ENCODE assay signal across 33 cellular contexts in the genomic region with DNA sequence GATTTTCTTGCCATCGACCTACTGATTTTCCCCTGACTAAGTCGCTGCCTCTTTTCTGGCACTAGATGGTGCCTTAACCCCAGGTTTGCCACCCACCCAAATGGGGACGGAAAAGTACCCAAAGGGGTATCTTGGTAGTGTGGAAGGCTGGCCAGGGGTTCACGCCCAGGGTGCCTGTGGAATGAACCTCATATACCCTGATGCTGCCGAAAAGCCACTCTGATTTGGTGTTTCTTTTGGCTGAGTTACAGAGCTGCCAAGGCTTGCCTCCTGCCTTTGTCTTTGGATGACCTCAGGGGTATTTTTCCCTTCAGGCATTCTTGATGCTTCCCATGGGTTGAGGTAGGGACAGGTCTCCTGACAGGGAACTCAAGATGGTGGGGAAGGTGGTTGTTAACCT.
A peak's percentile ranks its signal among the peaks of the same experiment; 100 is the strongest.
DNase-seq lines count a peak whose midpoint lies in the region; ATAC-seq, FAIRE-seq and TF ChIP-seq lines count a peak whose summit lies in the region.
"Had no signal": no experiment of that assay in that cellular context is flagged by ENCODE, and none has a peak within 500 bp of the region (broad histone marks: within the 10 kb centered on the region; RNA-seq: fewer than 3 reads in every experiment).

No MANE protein-coding gene starts in this region.

- intact Hi-C loops in A673 (cut with micrococcal nuclease; ENCODE audit: unreplicated experiment), result no loop called here

- H3K27ac ChIP-seq in A673 (ENCODE audit: low read depth, low read length, poor library complexity, severe bottlenecking) (no peak overlapping the region), foreskin keratinocyte (no peak overlapping the region)
- H3K27ac ChIP-seq: BLaER1, colonic mucosa, hepatocyte, upper lobe of right lung had no signal

- H3K9me3 ChIP-seq in A673 (ENCODE audit: low read depth, low read length, poor library complexity, severe bottlenecking), result no peaks in the 10 kb centered on the region
- H3K9me3 ChIP-seq: colonic mucosa, upper lobe of right lung had no signal

- no peak for ATAC-seq in foreskin keratinocyte
- ATAC-seq: effector memory CD8-positive, alpha-beta T cell; esophagus mucosa; left lobe of liver; PC-3; T-cell; upper lobe of right lung had no signal

- H3K36me3 ChIP-seq in A673 (ENCODE audit: insufficient read depth, low read length, poor library complexity, severe bottlenecking), result no peaks in the 10 kb centered on the region
- no peaks in the 10 kb centered on the region for H3K36me3 ChIP-seq in H7 (replicated peaks; ENCODE audit: control insufficient read depth, insufficient read depth, low read length)
- H3K36me3 ChIP-seq: colonic mucosa had no signal

- TF ChIP-seq POLR2A in GM12891 (IDR thresholded peaks at IDR 0.05; ENCODE audit: low read depth, low read length), result no peak

- no peak overlapping the region for H3K4me3 ChIP-seq in A673 (ENCODE audit: low read depth, low read length, poor library complexity, severe bottlenecking)
- H3K4me3 ChIP-seq in H7 (ENCODE audit: insufficient read depth, low read depth, low read length), result no peak overlapping the region
- H3K4me3 ChIP-seq: BLaER1, colonic mucosa, hepatocyte, upper lobe of right lung had no signal

- H3K4me1 ChIP-seq in A673 (ENCODE audit: insufficient read depth, low read length, poor library complexity, severe bottlenecking) (no peaks in the 10 kb centered on the region), foreskin keratinocyte (no peaks in the 10 kb centered on the region)
- H3K4me1 ChIP-seq: BLaER1, colonic mucosa, upper lobe of right lung had no signal

- BruUV-seq in A673 (replicated peaks; lab: Mats Ljungman, UMichigan), result no TSS peak

- H3K27me3 ChIP-seq in A673 (replicated peaks; ENCODE audit: insufficient read depth, low read depth, low read length, poor library complexity), result no peaks in the 10 kb centered on the region
- no peaks in the 10 kb centered on the region for H3K27me3 ChIP-seq in H7 (ENCODE audit: control insufficient read depth, insufficient read depth, low read length)
- no peaks in the 10 kb centered on the region for H3K27me3 ChIP-seq in foreskin keratinocyte
- H3K27me3 ChIP-seq: BLaER1, colonic mucosa, hepatocyte, upper lobe of right lung had no signal

- CTCF ChIA-PET in A673 (lab: Charles Lee), result no interaction called here

- TF ChIP-seq CTCF in A673 (conservative IDR thresholded peaks at IDR 0.05; ENCODE audit: low read depth, low read length) (peak; percentile 46), foreskin keratinocyte (conservative IDR thresholded peaks at IDR 0.05) (peak; percentile 5), D721Med (IDR thresholded peaks at IDR 0.05; ENCODE audit: insufficient read depth, missing control alignments) (no peak)

- POLR2A ChIA-PET in A673 (lab: Charles Lee; ENCODE audit: low non-redundant PET), result no interaction called here

- peak; percentile 22 for DNase-seq in A673 (ENCODE audit: low spot score)
- peak; percentile 21 for DNase-seq in H7
- DNase-seq in OCI-M1 (lab: John Stamatoyannopoulos, UW), result peak; percentile 14
- no peak for DNase-seq in foreskin keratinocyte
- DNase-seq in retina, result no peak
- no peak for DNase-seq in GM12891 (ENCODE audit: insufficient read length, low spot score)
- DNase-seq in D721Med (ENCODE audit: insufficient read length, low spot score), result no peak
- no peak for DNase-seq in GDM1 (lab: John Stamatoyannopoulos, UW)
- DNase-seq: ACHN; activated naive CD4-positive, alpha-beta T cell treated with anti-CD3 and anti-CD28 coated beads, Interleukin-2, amount 50 U/mL, for 16 hours; activated T-cell treated with anti-CD3 and anti-CD28 coated beads, Interleukin-2, amount 50 U/mL, for 48 hours; amygdala; colonic mucosa; COR-L47; effector memory CD8-positive, alpha-beta T cell; KG1; mesenchymal stem cell; NCI-H1092; NCI-H187 treated with DMSO at 0.1 percent for 48 hours; NCI-H2227 treated with DMSO at 0.1 percent for 48 hours; NCI-H774; nucleus accumbens; PC-3; SHP77 treated with DMSO at 0.1 percent for 48 hours; small intestine; stimulated activated CD4-positive, alpha-beta T cell treated with anti-CD3 and anti-CD28 coated beads, Interleukin-1b, Interleukin-23, amount 100 ng/mL, for 48 hours; T-cell; upper lobe of right lung had no signal

- FAIRE-seq in GM12891 (lab: Jason Lieb, UNC) (no peak), D721Med (lab: Jason Lieb, UNC) (no peak)
- FAIRE-seq: small intestine, TTC549 had no signal

TF ChIP-seq in GM12891, 5 proteins besides CTCF, POLR2A, EP300 and RAD21:
- no peak for TF ChIP-seq POLR2AphosphoS5 (IDR thresholded peaks at IDR 0.05; ENCODE audit: low read depth, low read length)
- no peak for TF ChIP-seq POU2F2 (IDR thresholded peaks at IDR 0.05; ENCODE audit: low read depth, low read length)
- no peak for TF ChIP-seq SPI1 (IDR thresholded peaks at IDR 0.05; ENCODE audit: low read depth, low read length)
- TF ChIP-seq PAX5 (IDR thresholded peaks at IDR 0.05; ENCODE audit: insufficient read depth, low read length, severe bottlenecking), result no peak
- TF ChIP-seq TAF1 (IDR thresholded peaks at IDR 0.05; ENCODE audit: low read depth, low read length), result no peak

Comparison
In these comparisons a context has a peak if more than half of its experiments do, and no peak if none do; other contexts are left out.
1. DNase-seq: peak in A673 (single experiment), H7 (single experiment) and OCI-M1 (single experiment); none in foreskin keratinocyte (0 of 2), retina (single experiment), GM12891 (single experiment), D721Med (single experiment) and GDM1 (single experiment).